9 cellular contexts compared by ENCODE assay signal in genomic region chr6:71190809-71191208, GRCh38.
A peak's percentile ranks its signal among the peaks of the same experiment; 100 is the strongest.
DNase-seq lines count a peak whose midpoint lies in the region; ATAC-seq, FAIRE-seq and TF ChIP-seq lines count a peak whose summit lies in the region.
"Had no signal": no experiment of that assay in that cellular context is flagged by ENCODE, and none has a peak within 500 bp of the region (broad histone marks: within the 10 kb centered on the region; RNA-seq: fewer than 3 reads in every experiment).

No MANE protein-coding gene starts in this region.

- H3K27ac Mint-ChIP-seq in activated T-helper 1 cell treated with anti-CD3 and anti-CD28 coated beads, Interleukin-12 subunit alpha, Interleukin-12 subunit beta, Interleukin-2, Interleukin-4 antibody, amounts not matched to agents 30 ng/mL and 10 ng/mL and 1 ng/mL, durations not matched to agents 14 hours and 24 hours and 36 hours: no peak overlapping the region
- H3K27ac Mint-ChIP-seq: T-helper 1 cell treated with Interleukin-12 subunit alpha and Interleukin-12 subunit beta and Interleukin-4 antibody, amounts not matched to agents 30 μg/mL and 1 μg/mL, for 36 hours had no signal

- DNase-seq in AML-193 (lab: John Stamatoyannopoulos, UW) (peak; percentile 24 to 41), KG1 (lab: John Stamatoyannopoulos, UW) (peak; percentile 28), GM20000 (ENCODE audit: low spot score) (no peak)
- DNase-seq in activated T-helper 1 cell treated with anti-CD3 and anti-CD28 coated beads, Interleukin-12 subunit alpha, Interleukin-12 subunit beta, Interleukin-2, Interleukin-4 antibody, amounts not matched to agents 30 ng/mL and 10 ng/mL and 1 ng/mL, durations not matched to agents 14 hours and 24 hours and 36 hours (ENCODE audit: low spot score): no peak
- DNase-seq in activated CD4-positive, alpha-beta T cell treated with anti-CD3 and anti-CD28 coated beads for 1 hour: no peak

- H3K9me3 Mint-ChIP-seq in activated T-helper 1 cell treated with anti-CD3 and anti-CD28 coated beads, Interleukin-12 subunit alpha, Interleukin-12 subunit beta, Interleukin-2, Interleukin-4 antibody, amounts not matched to agents 30 ng/mL and 10 ng/mL and 1 ng/mL, durations not matched to agents 14 hours and 24 hours and 36 hours: no peaks in the 10 kb centered on the region
- H3K9me3 Mint-ChIP-seq: T-helper 1 cell treated with Interleukin-12 subunit alpha and Interleukin-12 subunit beta and Interleukin-4 antibody, amounts not matched to agents 30 μg/mL and 1 μg/mL, for 36 hours had no signal

- TF ChIP-seq CTCF in GM20000 (IDR thresholded peaks at IDR 0.05; ENCODE audit: extremely low read depth, missing control alignments): no peak

- no peak overlapping the region for H3K4me3 Mint-ChIP-seq in activated T-helper 1 cell treated with anti-CD3 and anti-CD28 coated beads, Interleukin-12 subunit alpha, Interleukin-12 subunit beta, Interleukin-2, Interleukin-4 antibody, amounts not matched to agents 30 ng/mL and 10 ng/mL and 1 ng/mL, durations not matched to agents 14 hours and 24 hours and 36 hours
- H3K4me3 Mint-ChIP-seq: T-helper 1 cell treated with Interleukin-12 subunit alpha and Interleukin-12 subunit beta and Interleukin-4 antibody, amounts not matched to agents 30 μg/mL and 1 μg/mL, for 36 hours had no signal

- no peaks in the 10 kb centered on the region for H3K4me1 Mint-ChIP-seq in activated T-helper 1 cell treated with anti-CD3 and anti-CD28 coated beads, Interleukin-12 subunit alpha, Interleukin-12 subunit beta, Interleukin-2, Interleukin-4 antibody, amounts not matched to agents 30 ng/mL and 10 ng/mL and 1 ng/mL, durations not matched to agents 14 hours and 24 hours and 36 hours (ENCODE audit: low read depth)

- ATAC-seq in GM21529 (IDR thresholded peaks at IDR 0.05; ENCODE audit: unreplicated experiment): no peak

- H3K36me3 Mint-ChIP-seq in activated T-helper 1 cell treated with anti-CD3 and anti-CD28 coated beads, Interleukin-12 subunit alpha, Interleukin-12 subunit beta, Interleukin-2, Interleukin-4 antibody, amounts not matched to agents 30 ng/mL and 10 ng/mL and 1 ng/mL, durations not matched to agents 14 hours and 24 hours and 36 hours (ENCODE audit: low read depth): no peaks in the 10 kb centered on the region

- intact Hi-C loops in activated T-helper 1 cell treated with anti-CD3 and anti-CD28 coated beads, Interleukin-12 subunit alpha, Interleukin-12 subunit beta, Interleukin-2, Interleukin-4 antibody, amounts not matched to agents 30 ng/mL and 10 ng/mL and 1 ng/mL, durations not matched to agents 14 hours and 24 hours and 36 hours (cut with micrococcal nuclease): loop anchor here (1.0 kb wide), 1 partner anchor 158 kb away; no protein-coding TSS in a partner anchor

- peaks cover 4% of the 10 kb centered on the region for H3K27me3 Mint-ChIP-seq in activated T-helper 1 cell treated with anti-CD3 and anti-CD28 coated beads, Interleukin-12 subunit alpha, Interleukin-12 subunit beta, Interleukin-2, Interleukin-4 antibody, amounts not matched to agents 30 ng/mL and 10 ng/mL and 1 ng/mL, durations not matched to agents 14 hours and 24 hours and 36 hours (ENCODE audit: insufficient read depth)

- FAIRE-seq in TTC549 (lab: Jason Lieb, UNC): peak; percentile 78
- peak; percentile 96 for FAIRE-seq in islet of Langerhans (lab: Jason Lieb, UNC)

Comparison
In these comparisons a context has a peak if more than half of its experiments do, and no peak if none do; other contexts are left out.
1. DNase-seq: peak in AML-193 (2 of 2) and KG1 (single experiment); none in activated T-helper 1 cell treated with anti-CD3 and anti-CD28 coated beads, Interleukin-12 subunit alpha, Interleukin-12 subunit beta, Interleukin-2, Interleukin-4 antibody, amounts not matched to agents 30 ng/mL and 10 ng/mL and 1 ng/mL, durations not matched to agents 14 hours and 24 hours and 36 hours (single experiment), GM20000 (single experiment) and activated CD4-positive, alpha-beta T cell treated with anti-CD3 and anti-CD28 coated beads for 1 hour (single experiment).